ENCODE assay signal across 8 cellular contexts in genomic region chr7:26667514-26668133, GRCh38.
A peak's percentile ranks its signal among the peaks of the same experiment; 100 is the strongest.
DNase-seq lines count a peak whose midpoint lies in the region; ATAC-seq and TF ChIP-seq lines count a peak whose summit lies in the region.

No MANE protein-coding gene starts in this region.

- no peak overlapping the region for H3K4me3 ChIP-seq in effector memory CD4-positive, alpha-beta T cell (ENCODE audit: insufficient read depth, low read depth, low read length, poor library complexity, severe bottlenecking)
- no peak overlapping the region for H3K4me3 ChIP-seq in lung

- TF ChIP-seq CTCF in lung (IDR thresholded peaks at IDR 0.05; ENCODE audit: control extremely low read depth, extremely low read depth) = peak; percentile 68

- DNase-seq in EL (peak; percentile 89), NCI-H524 treated with DMSO at 0.1 percent for 48 hours (lab: John Stamatoyannopoulos, UW) (peak; percentile 78), lung (ENCODE audit: low spot score) (peak; percentile 73)
- peak; percentile 61 for DNase-seq in activated CD4-positive, alpha-beta T cell treated with anti-CD3 and anti-CD28 coated beads for 48 hours
- peak; percentile 0 to 33 (median 1) for DNase-seq in effector memory CD4-positive, alpha-beta T cell
- DNase-seq in stimulated activated CD8-positive, alpha-beta memory T cell treated with anti-CD3 and anti-CD28 coated beads, Interleukin-7, amount 100 ng/mL, for 24 hours (ENCODE audit: low read depth) = peak; percentile 4

- 6 to 8% methylated on average over 5 of the region's 5 CpGs for WGBS in lung, 2 donors

- H3K4me1 ChIP-seq in effector memory CD4-positive, alpha-beta T cell (ENCODE audit: control insufficient read depth, insufficient read depth, low read length, poor library complexity, severe bottlenecking) = no peaks in the 10 kb centered on the region
- H3K4me1 ChIP-seq in lung (ENCODE audit: control insufficient read depth in 2 of 2, insufficient read depth in 2 of 2, low read length in 2 of 2) = no peaks in the 10 kb centered on the region

- no peak overlapping the region for H3K27ac ChIP-seq in effector memory CD4-positive, alpha-beta T cell (ENCODE audit: insufficient read depth, low read length, poor library complexity, severe bottlenecking)
- H3K27ac ChIP-seq in lung (ENCODE audit: low read depth in 1 of 2, low read length in 1 of 2) = no peak overlapping the region

- H3K9me3 ChIP-seq in effector memory CD4-positive, alpha-beta T cell (ENCODE audit: control insufficient read depth, low read length) = no peaks in the 10 kb centered on the region
- no peaks in the 10 kb centered on the region for H3K9me3 ChIP-seq in lung (ENCODE audit: control insufficient read depth in 2 of 2, insufficient read depth in 1 of 2, low read length in 1 of 2)

- ATAC-seq in HG03442 (IDR thresholded peaks at IDR 0.05; ENCODE audit: unreplicated experiment) (peak; percentile 38), lung (ENCODE audit: insufficient read depth, low FRiP score) (peak; percentile 44), HG03280 (IDR thresholded peaks at IDR 0.05; ENCODE audit: unreplicated experiment) (no peak)

- no peaks in the 10 kb centered on the region for H3K27me3 ChIP-seq in effector memory CD4-positive, alpha-beta T cell (replicated peaks; ENCODE audit: control insufficient read depth, insufficient read depth, low read length, poor library complexity, severe bottlenecking)
- H3K27me3 ChIP-seq in lung (ENCODE audit: control insufficient read depth, insufficient read depth) = no peaks in the 10 kb centered on the region

- H3K36me3 ChIP-seq in effector memory CD4-positive, alpha-beta T cell (ENCODE audit: control insufficient read depth, insufficient read depth, low read length) = no peaks in the 10 kb centered on the region
- H3K36me3 ChIP-seq in lung (ENCODE audit: control insufficient read depth in 2 of 2, insufficient read depth in 2 of 2, low read length in 2 of 2) = no peaks in the 10 kb centered on the region

Comparison
In these comparisons a context has a peak if more than half of its experiments do, and no peak if none do; other contexts are left out.
1. DNase-seq: peak in every context shown above with its lines; median percentile 89 in EL; 78 in NCI-H524 treated with DMSO at 0.1 percent for 48 hours; 73 in lung; 61 in activated CD4-positive, alpha-beta T cell treated with anti-CD3 and anti-CD28 coated beads for 48 hours; 4 in stimulated activated CD8-positive, alpha-beta memory T cell treated with anti-CD3 and anti-CD28 coated beads, Interleukin-7, amount 100 ng/mL, for 24 hours; 1 in effector memory CD4-positive, alpha-beta T cell.